ENCODE assay signal across 9 cellular contexts in genomic region chr14:93114068-93114710, GRCh38. TPM values are rescaled to one million over a fixed set of nuclear protein-coding genes. Genes with fewer than 3 reads are reported as not detected.
DNase-seq lines count a peak whose midpoint lies in the region; FAIRE-seq and TF ChIP-seq lines count a peak whose summit lies in the region.
"Had no signal": no experiment of that assay in that cellular context is flagged by ENCODE, and none has a peak within 500 bp of the region (broad histone marks: within the 10 kb centered on the region; RNA-seq: fewer than 3 reads in every experiment).

No MANE protein-coding gene starts in this region.

- intact Hi-C loops in activated T-helper 1 cell treated with anti-CD3 and anti-CD28 coated beads, Interleukin-12 subunit alpha, Interleukin-12 subunit beta, Interleukin-2, Interleukin-4 antibody, amounts not matched to agents 30 ng/mL and 10 ng/mL and 1 ng/mL, durations not matched to agents 14 hours and 24 hours and 36 hours (cut with micrococcal nuclease) = loop anchor here (5.0 kb wide), 1 partner anchor 1068 kb away; no protein-coding TSS in a partner anchor

- H3K4me1 ChIP-seq in GM23248 (ENCODE audit: insufficient read depth) (peaks cover 14% of the 10 kb centered on the region), hepatocyte (ENCODE audit: insufficient read depth) (peaks cover 18% of the 10 kb centered on the region)

- H3K9me2 ChIP-seq in GM23248 (ENCODE audit: insufficient read depth) = no peaks in the 10 kb centered on the region
- H3K9me2 ChIP-seq in hepatocyte (replicated peaks; ENCODE audit: insufficient read depth) = no peaks in the 10 kb centered on the region

- H3K9ac ChIP-seq in GM23248 = peak overlapping the region; percentile 72

- peaks cover 13% of the 10 kb centered on the region for H3F3A ChIP-seq in GM23248 (ENCODE audit: insufficient read depth)

- no peaks in the 10 kb centered on the region for H3K36me3 ChIP-seq in GM23248 (ENCODE audit: low read depth)
- H3K36me3 ChIP-seq in hepatocyte (replicated peaks; ENCODE audit: insufficient read depth, low read depth) = no peaks in the 10 kb centered on the region

- peak; percentile 32 for DNase-seq in GM23248
- DNase-seq in activated T-helper 1 cell treated with anti-CD3 and anti-CD28 coated beads, Interleukin-12 subunit alpha, Interleukin-12 subunit beta, Interleukin-2, Interleukin-4 antibody, amounts not matched to agents 30 ng/mL and 10 ng/mL and 1 ng/mL, durations not matched to agents 14 hours and 24 hours and 36 hours (ENCODE audit: low spot score) = no peak
- peak; percentile 11 for DNase-seq in hepatocyte (ENCODE audit: low spot score)
- no peak for DNase-seq in urothelium cell line (ENCODE audit: low spot score)
- DNase-seq in glomerular visceral epithelial cell (ENCODE audit: extremely low spot score) = no peak
- no peak for DNase-seq in NCI-H1105 treated with DMSO at 0.1 percent for 48 hours (lab: John Stamatoyannopoulos, UW)

- no peaks in the 10 kb centered on the region for H3K9me3 ChIP-seq in GM23248 (ENCODE audit: low read depth)
- H3K9me3 ChIP-seq in hepatocyte (ENCODE audit: low read depth) = no peaks in the 10 kb centered on the region

- no peak for FAIRE-seq in urothelium cell line (lab: Jason Lieb, UNC)
- FAIRE-seq: islet of Langerhans had no signal

- 52 to 58% methylated on average over 17 to 18 of the region's 18 CpGs for WGBS in GM23248 (ENCODE audit: low coverage in 1 of 2, low lambda C conversion rate in 2 of 2, missing lambda C conversion rate in 2 of 2), 2 experiments
- 24% methylated on average over 18 of the region's 18 CpGs for WGBS in hepatocyte (ENCODE audit: low lambda C conversion rate, missing lambda C conversion rate)

- TF ChIP-seq CTCF in 22Rv1 (IDR thresholded peaks at IDR 0.05) (no peak), hepatocyte (IDR thresholded peaks at IDR 0.05; ENCODE audit: poor library complexity) (no peak)

- H3K36me3 Mint-ChIP-seq in activated T-helper 1 cell treated with anti-CD3 and anti-CD28 coated beads, Interleukin-12 subunit alpha, Interleukin-12 subunit beta, Interleukin-2, Interleukin-4 antibody, amounts not matched to agents 30 ng/mL and 10 ng/mL and 1 ng/mL, durations not matched to agents 14 hours and 24 hours and 36 hours (ENCODE audit: low read depth) = peaks cover 2% of the 10 kb centered on the region

- H3K4me1 Mint-ChIP-seq in activated T-helper 1 cell treated with anti-CD3 and anti-CD28 coated beads, Interleukin-12 subunit alpha, Interleukin-12 subunit beta, Interleukin-2, Interleukin-4 antibody, amounts not matched to agents 30 ng/mL and 10 ng/mL and 1 ng/mL, durations not matched to agents 14 hours and 24 hours and 36 hours (ENCODE audit: low read depth) = peaks cover 38% of the 10 kb centered on the region

- peaks cover 33% of the 10 kb centered on the region for H3K79me2 ChIP-seq in GM23248 (ENCODE audit: insufficient read depth)
- peaks cover 50% of the 10 kb centered on the region for H3K79me2 ChIP-seq in hepatocyte

- no peaks in the 10 kb centered on the region for H3K9me3 Mint-ChIP-seq in activated T-helper 1 cell treated with anti-CD3 and anti-CD28 coated beads, Interleukin-12 subunit alpha, Interleukin-12 subunit beta, Interleukin-2, Interleukin-4 antibody, amounts not matched to agents 30 ng/mL and 10 ng/mL and 1 ng/mL, durations not matched to agents 14 hours and 24 hours and 36 hours

- H3K4me3 Mint-ChIP-seq in activated T-helper 1 cell treated with anti-CD3 and anti-CD28 coated beads, Interleukin-12 subunit alpha, Interleukin-12 subunit beta, Interleukin-2, Interleukin-4 antibody, amounts not matched to agents 30 ng/mL and 10 ng/mL and 1 ng/mL, durations not matched to agents 14 hours and 24 hours and 36 hours = peak overlapping the region; percentile 88

- H4K20me1 ChIP-seq in GM23248 (ENCODE audit: insufficient read depth) (no peaks in the 10 kb centered on the region), hepatocyte (ENCODE audit: insufficient read depth, poor library complexity, severe bottlenecking) (peaks cover 16% of the 10 kb centered on the region)

- H3K27me3 ChIP-seq in GM23248 (replicated peaks; ENCODE audit: insufficient read depth) (no peaks in the 10 kb centered on the region), hepatocyte (no peaks in the 10 kb centered on the region)

- H2AFZ ChIP-seq in GM23248 (no peak overlapping the region; the same call in 1 of the 2 replicates), hepatocyte (peak overlapping the region; percentile 58)

- H3K27me3 Mint-ChIP-seq in activated T-helper 1 cell treated with anti-CD3 and anti-CD28 coated beads, Interleukin-12 subunit alpha, Interleukin-12 subunit beta, Interleukin-2, Interleukin-4 antibody, amounts not matched to agents 30 ng/mL and 10 ng/mL and 1 ng/mL, durations not matched to agents 14 hours and 24 hours and 36 hours (ENCODE audit: insufficient read depth) = peaks cover 1% of the 10 kb centered on the region

- H3K4me2 ChIP-seq in GM23248 (ENCODE audit: unreplicated experiment) (peak overlapping the region; percentile 73), hepatocyte (peak overlapping the region; percentile 69)

- peak overlapping the region; percentile 96 for H3K27ac ChIP-seq in 22Rv1
- H3K27ac ChIP-seq in GM23248 = no peak overlapping the region
- H3K27ac ChIP-seq in hepatocyte = peak overlapping the region; percentile 91
- H3K27ac ChIP-seq in skin epidermis = peak overlapping the region in 20 of 21 experiments; percentile 25 to 98 (median 84)

- peak overlapping the region; percentile 52 for H3K27ac Mint-ChIP-seq in activated T-helper 1 cell treated with anti-CD3 and anti-CD28 coated beads, Interleukin-12 subunit alpha, Interleukin-12 subunit beta, Interleukin-2, Interleukin-4 antibody, amounts not matched to agents 30 ng/mL and 10 ng/mL and 1 ng/mL, durations not matched to agents 14 hours and 24 hours and 36 hours

- H3K4me3 ChIP-seq in GM23248 (peak overlapping the region; percentile 84), hepatocyte (peak overlapping the region; percentile 80), skin epidermis (peak overlapping the region; percentile 45 to 83 (median 78))

- in situ Hi-C loops in GM23248 (cut with MboI) = loop anchor here (10.0 kb wide), 1 partner anchor 139 kb away; no protein-coding TSS in a partner anchor

RNA-seq across cellular contexts. Expression of gene ITPK1, which starts 1.5 kb away (rescaled TPM):
- 33.3 and 35.0 TPM in 2 replicates for total RNA-seq in GM23248 (2014; rRNA removed; shearing (Covaris generic))
- polyA plus RNA-seq in GM23248 (2016; fragmentation: Nextera tagmentation; extraction: Ambion mirVana) = 18.7 and 19.4 TPM in 2 replicates
- total RNA-seq in activated T-helper 1 cell treated with anti-CD3 and anti-CD28 coated beads, Interleukin-12 subunit alpha, Interleukin-12 subunit beta, Interleukin-2, Interleukin-4 antibody, amounts not matched to agents 30 ng/mL and 10 ng/mL and 1 ng/mL, durations not matched to agents 14 hours and 24 hours and 36 hours = 71.0 and 77.3 TPM in 2 replicates
- total RNA-seq in hepatocyte = 55.9 and 66.7 TPM in 2 replicates
- 47.4 and 49.8 TPM in 2 replicates for polyA plus RNA-seq in hepatocyte

Comparison
In these comparisons a context has a peak if more than half of its experiments do, and no peak if none do; other contexts are left out.
1. DNase-seq: peak in GM23248 (single experiment) and hepatocyte (single experiment); none in activated T-helper 1 cell treated with anti-CD3 and anti-CD28 coated beads, Interleukin-12 subunit alpha, Interleukin-12 subunit beta, Interleukin-2, Interleukin-4 antibody, amounts not matched to agents 30 ng/mL and 10 ng/mL and 1 ng/mL, durations not matched to agents 14 hours and 24 hours and 36 hours (single experiment), urothelium cell line (single experiment), glomerular visceral epithelial cell (single experiment) and NCI-H1105 treated with DMSO at 0.1 percent for 48 hours (single experiment).
2. Peak in every context shown above with its lines, with median percentiles within 50 percentile points of each other: H3K4me3 ChIP-seq.